ENCODE assay signal across 2 cellular contexts in the genomic region with DNA sequence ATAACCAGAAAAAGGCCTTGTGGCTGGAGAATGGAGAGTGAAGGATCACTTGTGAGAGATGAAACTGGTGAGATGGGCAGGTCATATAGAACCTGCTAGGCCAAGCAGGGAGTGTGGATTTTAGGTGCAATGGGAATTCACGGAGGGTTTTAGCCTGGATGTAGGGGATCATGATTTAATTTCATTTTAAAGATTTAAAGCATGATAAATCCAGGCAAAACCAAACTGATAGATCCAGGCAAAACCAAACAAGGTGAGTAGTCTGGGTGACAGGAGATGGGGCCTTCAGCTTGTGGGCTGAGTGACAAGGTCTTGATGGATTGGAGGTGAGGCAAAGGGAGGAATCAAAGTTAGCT.
TF ChIP-seq lines count a peak whose summit lies in the region.

No MANE protein-coding gene starts in this region.

TF ChIP-seq in K562, 482 proteins besides CTCF, POLR2A, EP300 and RAD21:
- TF ChIP-seq NRF1 (conservative IDR thresholded peaks at IDR 0.05 in 1 of 2, IDR thresholded peaks at IDR 0.05 in 1 of 2) (no peak), ZNF551 (CRISPR knock-in tag; IDR thresholded peaks at IDR 0.05) (no peak), NCOR1 (IDR thresholded peaks at IDR 0.05) (no peak), KLF10 (CRISPR knock-in tag; IDR thresholded peaks at IDR 0.05) (no peak), ZNF431 (CRISPR knock-in tag; IDR thresholded peaks at IDR 0.05) (no peak), CBFA2T2 (conservative IDR thresholded peaks at IDR 0.05) (no peak), ELF1 (tag; IDR thresholded peaks at IDR 0.05) (no peak), CTCFL (IDR thresholded peaks at IDR 0.05; ENCODE audit: borderline replicate concordance, insufficient read depth, low read depth, low read length, poor library complexity, severe bottlenecking) (no peak), HNRNPH1 (optimal IDR thresholded peaks at IDR 0.05; ENCODE audit: low read depth, low read length) (no peak), PML (IDR thresholded peaks at IDR 0.05; ENCODE audit: low read length) (no peak), CLOCK (CRISPR knock-in tag; IDR thresholded peaks at IDR 0.05; ENCODE audit: borderline replicate concordance) (no peak), NONO (IDR thresholded peaks at IDR 0.05; ENCODE audit: low read depth in 2 of 2, low read length in 1 of 2) (no peak), SRF (CRISPR knock-in tag; IDR thresholded peaks at IDR 0.05) (no peak)

TF ChIP-seq in neural cell, 6 proteins besides CTCF, POLR2A, EP300 and RAD21:
- no peak for TF ChIP-seq TAF1 (IDR thresholded peaks at IDR 0.05; ENCODE audit: low read depth)
- no peak for TF ChIP-seq POLR2AphosphoS5 (IDR thresholded peaks at IDR 0.05)
- no peak for TF ChIP-seq EZH2 (IDR thresholded peaks at IDR 0.05; ENCODE audit: borderline replicate concordance, insufficient read depth, low read length, poor library complexity, severe bottlenecking)
